Comparison of ENCODE assay signal across 29 cellular contexts in genomic region chr20:5793916-5794315, GRCh38.
"Had no signal": no experiment of that assay in that cellular context is flagged by ENCODE, and none has a peak within 500 bp of the region (broad histone marks: within the 10 kb centered on the region; RNA-seq: fewer than 3 reads in every experiment).

No MANE protein-coding gene starts in this region.

- H3K27me3 Mint-ChIP-seq: activated CD4-positive, alpha-beta T cell treated with anti-CD3 and anti-CD28 coated beads for 36 hours; activated CD4-positive, alpha-beta T cell treated with anti-CD3 and anti-CD28 coated beads, Interleukin-2, amount 10 ng/mL, durations not matched to agents 7 days and 5 days had no signal

- H3K9me3 Mint-ChIP-seq: activated CD4-positive, alpha-beta T cell treated with anti-CD3 and anti-CD28 coated beads, Interleukin-2, amount 10 ng/mL, durations not matched to agents 7 days and 5 days; activated naive CD4-positive, alpha-beta T cell treated with anti-CD3 and anti-CD28 coated beads for 36 hours; activated naive CD4-positive, alpha-beta T cell treated with anti-CD3 and anti-CD28 coated beads, Interleukin-2, amount 50 U/mL, for 72 hours; activated T-cell treated with anti-CD3 and anti-CD28 coated beads, Interleukin-2, amount 50 U/mL, for 4 hours; activated T-helper 1 cell treated with anti-CD3 and anti-CD28 coated beads, Interleukin-12 subunit alpha, Interleukin-12 subunit beta, Interleukin-2, Interleukin-4 antibody, amounts not matched to agents 30 ng/mL and 10 ng/mL and 1 ng/mL, durations not matched to agents 14 hours and 24 hours and 36 hours had no signal

- H3K27ac ChIP-seq: adrenal gland, breast epithelium, WERI-Rb-1 had no signal

- H3K27me3 ChIP-seq: adrenal gland, body of pancreas, breast epithelium, MG63 had no signal

- H3K4me3 ChIP-seq: adrenal gland, body of pancreas, breast epithelium, MG63 had no signal

- DNase-seq: activated CD4-positive, alpha-beta T cell treated with anti-CD3 and anti-CD28 coated beads for 36 hours; activated CD4-positive, alpha-beta T cell treated with anti-CD3 and anti-CD28 coated beads, Interleukin-2, amount 10 ng/mL, durations not matched to agents 7 days and 5 days; activated CD4-positive, alpha-beta T cell treated with anti-CD3 and anti-CD28 coated beads, Interleukin-2, amount 50 U/mL, for 48 hours; activated CD8-positive, alpha-beta T cell treated with anti-CD3 and anti-CD28 coated beads, Interleukin-2, amount 10 ng/mL, durations not matched to agents 7 days and 5 days; activated gamma-delta T cell treated with Interleukin-2 at 50 U/mL for 16 hours; activated naive CD4-positive, alpha-beta T cell treated with anti-CD3 and anti-CD28 coated beads for 36 hours; activated T-cell treated with anti-CD3 and anti-CD28 coated beads, Interleukin-2, amount 50 U/mL, for 4 hours; adrenal gland; body of pancreas; Kasumi-1; MG63; NCI-H1048; NCI-H1105 treated with DMSO at 0.1 percent for 48 hours; NCI-H1436; NCI-H1694; NCI-H1930; NCI-H2081 treated with DMSO at 0.1 percent for 48 hours; NCI-H226; NCI-H446 treated with DMSO at 0.1 percent for 48 hours; NCI-H524 treated with DMSO at 0.1 percent for 48 hours; NCI-H748 treated with DMSO at 0.1 percent for 48 hours; NK-92 treated with Interleukin-12 subunit alpha and Interleukin-12 subunit beta, amount 100 ng/mL, for 24 hours; OCI-M1; Right ventricle myocardium superior; T1000; WERI-Rb-1 had no signal

- H3K4me3 Mint-ChIP-seq: activated CD4-positive, alpha-beta T cell treated with anti-CD3 and anti-CD28 coated beads for 36 hours; activated CD4-positive, alpha-beta T cell treated with anti-CD3 and anti-CD28 coated beads, Interleukin-2, amount 10 ng/mL, durations not matched to agents 7 days and 5 days; activated CD8-positive, alpha-beta T cell treated with anti-CD3 and anti-CD28 coated beads, Interleukin-2, amount 10 ng/mL, durations not matched to agents 7 days and 5 days; activated naive CD4-positive, alpha-beta T cell treated with anti-CD3 and anti-CD28 coated beads for 36 hours; activated T-cell treated with anti-CD3 and anti-CD28 coated beads, Interleukin-2, amount 50 U/mL, for 4 hours; activated T-helper 1 cell treated with anti-CD3 and anti-CD28 coated beads, Interleukin-12 subunit alpha, Interleukin-12 subunit beta, Interleukin-2, Interleukin-4 antibody, amounts not matched to agents 30 ng/mL and 10 ng/mL and 1 ng/mL, durations not matched to agents 14 hours and 24 hours and 36 hours had no signal

- ATAC-seq: activated CD4-positive, alpha-beta T cell treated with anti-CD3 and anti-CD28 coated beads for 36 hours; activated CD8-positive, alpha-beta T cell treated with anti-CD3 and anti-CD28 coated beads, Interleukin-2, amount 10 ng/mL, durations not matched to agents 7 days and 5 days; activated naive CD4-positive, alpha-beta T cell treated with anti-CD3 and anti-CD28 coated beads, Interleukin-2, amount 50 U/mL, for 72 hours; activated T-cell treated with anti-CD3 and anti-CD28 coated beads, Interleukin-2, amount 50 U/mL, for 4 hours; body of pancreas had no signal

- H3K27ac Mint-ChIP-seq: activated CD4-positive, alpha-beta T cell treated with anti-CD3 and anti-CD28 coated beads for 36 hours; activated CD4-positive, alpha-beta T cell treated with anti-CD3 and anti-CD28 coated beads, Interleukin-2, amount 10 ng/mL, durations not matched to agents 7 days and 5 days; activated CD8-positive, alpha-beta T cell treated with anti-CD3 and anti-CD28 coated beads, Interleukin-2, amount 10 ng/mL, durations not matched to agents 7 days and 5 days; activated naive CD4-positive, alpha-beta T cell treated with anti-CD3 and anti-CD28 coated beads for 36 hours; activated naive CD4-positive, alpha-beta T cell treated with anti-CD3 and anti-CD28 coated beads, Interleukin-2, amount 50 U/mL, for 72 hours; activated T-helper 1 cell treated with anti-CD3 and anti-CD28 coated beads, Interleukin-12 subunit alpha, Interleukin-12 subunit beta, Interleukin-2, Interleukin-4 antibody, amounts not matched to agents 30 ng/mL and 10 ng/mL and 1 ng/mL, durations not matched to agents 14 hours and 24 hours and 36 hours had no signal

- H3K4me1 ChIP-seq: adrenal gland, breast epithelium had no signal

- H3K9me3 ChIP-seq: adrenal gland, body of pancreas, breast epithelium, MG63 had no signal

- H3K36me3 ChIP-seq: adrenal gland, breast epithelium, MG63, WERI-Rb-1 had no signal
